ENCODE assay signal across 10 cellular contexts in genomic region chr9:134544388-134545212, GRCh38.
A peak's percentile ranks its signal among the peaks of the same experiment; 100 is the strongest.
DNase-seq lines count a peak whose midpoint lies in the region; ATAC-seq and TF ChIP-seq lines count a peak whose summit lies in the region.
"Had no signal": no experiment of that assay in that cellular context is flagged by ENCODE, and none has a peak within 500 bp of the region (broad histone marks: within the 10 kb centered on the region; RNA-seq: fewer than 3 reads in every experiment).

No MANE protein-coding gene starts in this region.

- no peaks in the 10 kb centered on the region for H4K20me1 ChIP-seq in BLaER1

- no peak overlapping the region for H3K4me3 Mint-ChIP-seq in nephron progenitor cell
- H3K4me3 Mint-ChIP-seq in activated T-cell treated with anti-CD3 and anti-CD28 coated beads, Interleukin-2, amount 50 U/mL, for 24 hours: no peak overlapping the region

- peak overlapping the region; percentile 66 for H3K27ac Mint-ChIP-seq in nephron progenitor cell
- H3K27ac Mint-ChIP-seq in activated T-cell treated with anti-CD3 and anti-CD28 coated beads, Interleukin-2, amount 50 U/mL, for 24 hours: no peak overlapping the region

- H3K4me1 Mint-ChIP-seq in nephron progenitor cell: peaks cover 58% of the 10 kb centered on the region
- H3K4me1 Mint-ChIP-seq in activated T-cell treated with anti-CD3 and anti-CD28 coated beads, Interleukin-2, amount 50 U/mL, for 24 hours (ENCODE audit: low read depth): no peaks in the 10 kb centered on the region

- H3K27me3 ChIP-seq in BLaER1 (no peaks in the 10 kb centered on the region), foreskin keratinocyte (peaks cover 20% of the 10 kb centered on the region)
- H3K27me3 ChIP-seq: tibial artery had no signal

- peaks cover 21% of the 10 kb centered on the region for H3K9me3 Mint-ChIP-seq in nephron progenitor cell
- H3K9me3 Mint-ChIP-seq in activated T-cell treated with anti-CD3 and anti-CD28 coated beads, Interleukin-2, amount 50 U/mL, for 24 hours: no peaks in the 10 kb centered on the region

- ATAC-seq in foreskin keratinocyte (peak; percentile 21), GM19397 (IDR thresholded peaks at IDR 0.05; ENCODE audit: unreplicated experiment) (no peak)

- no peaks in the 10 kb centered on the region for H3K36me3 ChIP-seq in BLaER1
- H3K36me3 ChIP-seq: tibial artery had no signal

- H3K27me3 Mint-ChIP-seq in nephron progenitor cell (ENCODE audit: low read depth, poor library complexity): peaks cover 15% of the 10 kb centered on the region
- peaks cover 3% of the 10 kb centered on the region for H3K27me3 Mint-ChIP-seq in activated T-cell treated with anti-CD3 and anti-CD28 coated beads, Interleukin-2, amount 50 U/mL, for 24 hours

- H3K4me1 ChIP-seq in BLaER1 (peaks cover 57% of the 10 kb centered on the region), foreskin keratinocyte (no peaks in the 10 kb centered on the region)
- H3K4me1 ChIP-seq: psoas muscle had no signal

- TF ChIP-seq CTCF in foreskin keratinocyte (conservative IDR thresholded peaks at IDR 0.05) (no peak), nephron progenitor cell (IDR thresholded peaks at IDR 0.05) (no peak)

- H3K9ac ChIP-seq in BLaER1: no peak overlapping the region

- H3K27ac ChIP-seq in BLaER1 (no peak overlapping the region), foreskin keratinocyte (no peak overlapping the region)
- H3K27ac ChIP-seq: psoas muscle had no signal

- H3K36me3 Mint-ChIP-seq in nephron progenitor cell (ENCODE audit: low read depth): no peaks in the 10 kb centered on the region
- no peaks in the 10 kb centered on the region for H3K36me3 Mint-ChIP-seq in activated T-cell treated with anti-CD3 and anti-CD28 coated beads, Interleukin-2, amount 50 U/mL, for 24 hours (ENCODE audit: low read depth)

- 0 out of 2 replicates have a peak overlapping the region, but pooled peaks have one; percentile 19 for H3K4me2 ChIP-seq in BLaER1

- peaks cover 17% of the 10 kb centered on the region for H3K9me3 ChIP-seq in BLaER1
- H3K9me3 ChIP-seq: psoas muscle, tibial artery had no signal

- H3K4me3 ChIP-seq in BLaER1: no peak overlapping the region
- H3K4me3 ChIP-seq: psoas muscle, tibial artery had no signal

- DNase-seq in RPMI7951 (ENCODE audit: low read depth) (peak; percentile 90), foreskin keratinocyte (peak in 1 of 2 donors; percentile 19), nephron progenitor cell (no peak), NCI-H1092 (lab: John Stamatoyannopoulos, UW) (no peak)
- DNase-seq in activated CD4-positive, CD25-positive, alpha-beta regulatory T cell (lab: John Stamatoyannopoulos, UW): no peak
- DNase-seq in activated T-cell treated with anti-CD3 and anti-CD28 coated beads, Interleukin-2, amount 50 U/mL, for 24 hours: no peak
